In genomic region chr20:17504326-17504897, GRCh38 we compare ENCODE assay signal across 8 cellular contexts. TPM values are rescaled to one million over a fixed set of nuclear protein-coding genes. Genes with fewer than 3 reads are reported as not detected.
DNase-seq lines count a peak whose midpoint lies in the region; ATAC-seq and TF ChIP-seq lines count a peak whose summit lies in the region.

No MANE protein-coding gene starts in this region.

- peak; percentile 19 for DNase-seq in BE2C
- no peak for DNase-seq in NB4 (ENCODE audit: low read depth)
- no peak for DNase-seq in coronary artery (ENCODE audit: low spot score)
- no peak for DNase-seq in neuronal stem cell (ENCODE audit: low spot score)
- DNase-seq in stimulated activated CD4-positive, alpha-beta T cell treated with anti-CD3 and anti-CD28 coated beads, Interleukin-4, amount 100 ng/mL, for 4 hours, result no peak
- DNase-seq in NK-92 (lab: John Stamatoyannopoulos, UW; ENCODE audit: unreplicated experiment), result no peak
- DNase-seq in NCI-H446 (lab: John Stamatoyannopoulos, UW), result no peak

- TF ChIP-seq POLR2A in NB4 (IDR thresholded peaks at IDR 0.05; ENCODE audit: extremely low read depth, insufficient read length), result no peak

- peak; percentile 14 for ATAC-seq in GM21447 (IDR thresholded peaks at IDR 0.05; ENCODE audit: unreplicated experiment)

- no peak overlapping the region for H3K18ac ChIP-seq in neuronal stem cell (ENCODE audit: low read length)

- H3K4me2 ChIP-seq in neuronal stem cell (ENCODE audit: insufficient read depth, low read length, poor library complexity, severe bottlenecking), result no peak overlapping the region

- H2BK15ac ChIP-seq in neuronal stem cell (ENCODE audit: low read length), result no peak overlapping the region

- H3K14ac ChIP-seq in neuronal stem cell (ENCODE audit: low read length), result no peak overlapping the region

- no peak overlapping the region for H3K9ac ChIP-seq in neuronal stem cell (ENCODE audit: low read depth, low read length, poor library complexity)

- no peak overlapping the region for H2BK5ac ChIP-seq in neuronal stem cell (ENCODE audit: low read length)

- H3K36me3 ChIP-seq in BE2C (no peaks in the 10 kb centered on the region), neuronal stem cell (replicated peaks in 1 of 2; ENCODE audit: control insufficient read depth in 2 of 2, insufficient read depth in 2 of 2, low read length in 2 of 2) (no peaks in the 10 kb centered on the region)

- no peak overlapping the region for H3K23ac ChIP-seq in neuronal stem cell (ENCODE audit: low read depth, low read length, poor library complexity)

- no peak overlapping the region for H2BK12ac ChIP-seq in neuronal stem cell (ENCODE audit: low read length)

- no peaks in the 10 kb centered on the region for H3K9me3 ChIP-seq in BE2C
- H3K9me3 ChIP-seq in neuronal stem cell (replicated peaks in 1 of 2; ENCODE audit: control insufficient read depth in 2 of 2, insufficient read depth in 1 of 2, low read depth in 1 of 2, low read length in 2 of 2), result peaks cover 0 to 2% of the 10 kb centered on the region in 2 donors

- no CpG with 5 or more reads among the region's 17 CpGs for WGBS in neuronal stem cell (ENCODE audit: extremely low coverage in 2 of 2, insufficient read length in 2 of 2, insufficient replicate concordance in 1 of 2), 2 donors

- no peak for TF ChIP-seq CTCF in BE2C (IDR thresholded peaks at IDR 0.05; ENCODE audit: low read depth, low read length)
- TF ChIP-seq CTCF in NB4 (IDR thresholded peaks at IDR 0.05; ENCODE audit: low read depth, low read length), result no peak
- no peak for TF ChIP-seq CTCF in coronary artery (IDR thresholded peaks at IDR 0.05)

- H3K79me1 ChIP-seq in neuronal stem cell (ENCODE audit: low read depth, low read length), result no peaks in the 10 kb centered on the region

- no peak overlapping the region for H4K91ac ChIP-seq in neuronal stem cell (ENCODE audit: low read depth, low read length, poor library complexity)

- peaks cover 18% of the 10 kb centered on the region for H3K27me3 ChIP-seq in BE2C
- peaks cover 0 to 62% (median 19%) of the 10 kb centered on the region in 3 experiments for H3K27me3 ChIP-seq in neuronal stem cell (ENCODE audit: control insufficient read depth in 3 of 3, insufficient read depth in 3 of 3, low read depth in 1 of 3, low read length in 3 of 3)

- no peak overlapping the region for H3K4ac ChIP-seq in neuronal stem cell (ENCODE audit: low read length)

- H2BK120ac ChIP-seq in neuronal stem cell (ENCODE audit: low read depth, low read length), result no peak overlapping the region

- no peak overlapping the region for H2AK5ac ChIP-seq in neuronal stem cell (ENCODE audit: low read depth, low read length)

- H2AFZ ChIP-seq in neuronal stem cell (ENCODE audit: low read length), result peak overlapping the region; percentile 87

- H3K4me1 ChIP-seq in BE2C (no peaks in the 10 kb centered on the region; the same call in 1 of the 2 replicates), neuronal stem cell (ENCODE audit: control insufficient read depth in 2 of 2, insufficient read depth in 1 of 2, low read depth in 1 of 2, low read length in 2 of 2) (peaks cover 3 to 4% of the 10 kb centered on the region in 2 donors)

- H3K27ac ChIP-seq in coronary artery (no peak overlapping the region), neuronal stem cell (replicated peaks; ENCODE audit: low read length) (no peak overlapping the region)

- H4K8ac ChIP-seq in neuronal stem cell (ENCODE audit: low read depth, low read length), result no peak overlapping the region

- H3K4me3 ChIP-seq in BE2C (ENCODE audit: low read depth, low read length) (peak overlapping the region; percentile 51), NB4 (ENCODE audit: low read depth, low read length) (peak overlapping the region; percentile 62), coronary artery (peak overlapping the region; percentile 64), neuronal stem cell (ENCODE audit: low read length in 2 of 2) (no peak overlapping the region)

RNA-seq across cellular contexts. Expression of gene BFSP1, which starts 26.8 kb away (rescaled TPM):
- polyA plus RNA-seq in BE2C (2012; ENCODE audit: insufficient read depth, insufficient read length, low read depth), result 0.59 TPM
- 0.18 TPM for polyA plus RNA-seq in neuronal stem cell (2013, experiment 1 of 2)
- polyA plus RNA-seq in neuronal stem cell (2013, experiment 2 of 2), result 0.17 TPM

Comparison
In these comparisons a context has a peak if more than half of its experiments do, and no peak if none do; other contexts are left out.
1. H3K4me3 ChIP-seq: peak in BE2C (single experiment), NB4 (single experiment) and coronary artery (single experiment); none in neuronal stem cell (0 of 2).